In genomic region chr18:9653390-9653789, GRCh38 we compare ENCODE assay signal across 11 cellular contexts. TPM values are rescaled to one million over a fixed set of nuclear protein-coding genes. Genes with fewer than 3 reads are reported as not detected.
DNase-seq lines count a peak whose midpoint lies in the region; ATAC-seq and TF ChIP-seq lines count a peak whose summit lies in the region.
"Had no signal": no experiment of that assay in that cellular context is flagged by ENCODE, and none has a peak within 500 bp of the region (broad histone marks: within the 10 kb centered on the region; RNA-seq: fewer than 3 reads in every experiment).

No MANE protein-coding gene starts in this region.

- H3K36me3 Mint-ChIP-seq in progenitor cell of endocrine pancreas (ENCODE audit: insufficient read depth), result no peaks in the 10 kb centered on the region

- H3K4me3 ChIP-seq in heart left ventricle (no peak overlapping the region), sigmoid colon (no peak overlapping the region), hepatocyte (no peak overlapping the region)

- 41 to 55% (median 46%) methylated on average over 5 of the region's 5 CpGs for WGBS in heart left ventricle, 4 donors
- 64 to 80% methylated on average over 5 of the region's 5 CpGs for WGBS in sigmoid colon, 2 donors
- 84% methylated on average over 5 of the region's 5 CpGs for WGBS in hepatocyte (ENCODE audit: low lambda C conversion rate, missing lambda C conversion rate)

- no peaks in the 10 kb centered on the region for H3K27me3 Mint-ChIP-seq in progenitor cell of endocrine pancreas

- no peaks in the 10 kb centered on the region for H3K9me3 Mint-ChIP-seq in progenitor cell of endocrine pancreas (ENCODE audit: low read depth)

- H3K4me1 ChIP-seq in heart left ventricle (peaks cover 0 to 5% (median 0%) of the 10 kb centered on the region in 12 donors), sigmoid colon (no peaks in the 10 kb centered on the region), hepatocyte (ENCODE audit: insufficient read depth) (no peaks in the 10 kb centered on the region)

- DNase-seq in LHCN-M2 (ENCODE audit: low read depth) (peak; percentile 76), anterior cingulate cortex (lab: John Stamatoyannopoulos, UW) (peak in 47 of 58 donors; percentile 4 to 84 (median 55)), heart left ventricle (peak in 4 of 5 donors; percentile 15 to 55 (median 36)), sigmoid colon (peak; percentile 73), hepatocyte (ENCODE audit: low spot score) (no peak), progenitor cell of endocrine pancreas (ENCODE audit: low spot score, unreplicated experiment) (no peak)
- no peak for DNase-seq in central memory CD4-positive, alpha-beta T cell
- DNase-seq: activated gamma-delta T cell, DND-41, NCI-H510A had no signal

- no peak overlapping the region for H3K4me3 Mint-ChIP-seq in progenitor cell of endocrine pancreas (ENCODE audit: low read depth)

- H3K36me3 ChIP-seq in heart left ventricle, result no peaks in the 10 kb centered on the region
- no peaks in the 10 kb centered on the region for H3K36me3 ChIP-seq in sigmoid colon
- no peaks in the 10 kb centered on the region for H3K36me3 ChIP-seq in hepatocyte (replicated peaks; ENCODE audit: insufficient read depth, low read depth)

- H2AFZ ChIP-seq in hepatocyte, result no peak overlapping the region

- H3K9me2 ChIP-seq in hepatocyte (replicated peaks; ENCODE audit: insufficient read depth), result no peaks in the 10 kb centered on the region

- no peak for TF ChIP-seq EP300 in sigmoid colon (IDR thresholded peaks at IDR 0.05)

- no peak overlapping the region for H3K27ac Mint-ChIP-seq in progenitor cell of endocrine pancreas

- H3K27me3 ChIP-seq in heart left ventricle, result no peaks in the 10 kb centered on the region
- no peaks in the 10 kb centered on the region for H3K27me3 ChIP-seq in sigmoid colon
- no peaks in the 10 kb centered on the region for H3K27me3 ChIP-seq in hepatocyte

- TF ChIP-seq POLR2A in heart left ventricle (IDR thresholded peaks at IDR 0.05), result no peak
- no peak for TF ChIP-seq POLR2A in sigmoid colon (IDR thresholded peaks at IDR 0.05)

- intact Hi-C loops in heart left ventricle (cut with DNase I), result no loop called here
- intact Hi-C loops in sigmoid colon (cut with DNase I), result no loop called here

- H3K4me2 ChIP-seq in hepatocyte, result no peak overlapping the region

- no peak for TF ChIP-seq CTCF in heart left ventricle (IDR thresholded peaks at IDR 0.05)
- no peak for TF ChIP-seq CTCF in sigmoid colon (IDR thresholded peaks at IDR 0.05)
- TF ChIP-seq CTCF in hepatocyte (IDR thresholded peaks at IDR 0.05; ENCODE audit: poor library complexity), result no peak
- no peak for TF ChIP-seq CTCF in progenitor cell of endocrine pancreas (IDR thresholded peaks at IDR 0.05; ENCODE audit: unreplicated experiment)

- H3K79me2 ChIP-seq in hepatocyte, result no peaks in the 10 kb centered on the region

- H3K9me3 ChIP-seq in heart left ventricle, result peaks cover 0 to 3% (median 0%) of the 10 kb centered on the region in 12 donors
- H3K9me3 ChIP-seq in sigmoid colon, result no peaks in the 10 kb centered on the region
- H3K9me3 ChIP-seq in hepatocyte (ENCODE audit: low read depth), result no peaks in the 10 kb centered on the region

- H3K27ac ChIP-seq in heart left ventricle (no peak overlapping the region), sigmoid colon (no peak overlapping the region), hepatocyte (no peak overlapping the region)

- H3K4me1 Mint-ChIP-seq in progenitor cell of endocrine pancreas (ENCODE audit: low read depth), result no peaks in the 10 kb centered on the region

- H4K20me1 ChIP-seq in hepatocyte (ENCODE audit: insufficient read depth, poor library complexity, severe bottlenecking), result no peaks in the 10 kb centered on the region

- ATAC-seq in heart left ventricle (peak in 2 of 4 donors; percentile 41 to 50), GM21526 (IDR thresholded peaks at IDR 0.05; ENCODE audit: low FRiP score, unreplicated experiment) (no peak)

RNA-seq across cellular contexts. Expression of gene PPP4R1, which starts 39.0 kb away (rescaled TPM):
- total RNA-seq in LHCN-M2 (2014; rRNA removed), result 107 and 109 TPM in 2 replicates
- 46.8 TPM for polyA plus RNA-seq in LHCN-M2 (2012)
- 10 to 100 TPM; 39.1 to 81.3 (median 63.8) TPM for total RNA-seq in heart left ventricle
- polyA plus RNA-seq in heart left ventricle, result 10 to 100 TPM; 13.9 to 43.4 TPM
- 100 to 1,000 TPM; 126 to 163 (median 153) TPM for total RNA-seq in sigmoid colon
- 10 to 100 TPM; 29.4 to 33.6 (median 33.3) TPM for polyA plus RNA-seq in sigmoid colon
- 91.0 and 93.6 TPM in 2 replicates for total RNA-seq in hepatocyte
- polyA plus RNA-seq in hepatocyte, result 34.5 and 45.0 TPM in 2 replicates
- total RNA-seq in progenitor cell of endocrine pancreas, result 169 and 180 TPM in 2 replicates

RNA-seq across cellular contexts. Expression of gene RAB31, which starts 54.7 kb away (rescaled TPM):
- 26.2 and 31.3 TPM in 2 replicates for total RNA-seq in LHCN-M2 (2014; rRNA removed)
- polyA plus RNA-seq in LHCN-M2 (2012), result 19.9 TPM
- 10 to 100 TPM in 8 of 9 donors, 1 to 10 TPM in 1; 8.6 to 67.7 (median 15.4) TPM for total RNA-seq in heart left ventricle
- 1 to 10 TPM; 3.2 to 9.4 TPM for polyA plus RNA-seq in heart left ventricle
- total RNA-seq in sigmoid colon, result 10 to 100 TPM; 52.0 to 74.6 (median 65.9) TPM
- 10 to 100 TPM; 16.2 to 22.2 (median 21.8) TPM for polyA plus RNA-seq in sigmoid colon
- total RNA-seq in hepatocyte, result 21.0 and 26.0 TPM in 2 replicates
- 81.8 and 120 TPM in 2 replicates for polyA plus RNA-seq in hepatocyte
- total RNA-seq in progenitor cell of endocrine pancreas, result 2.9 and 5.2 TPM in 2 replicates

Comparison
In these comparisons a context has a peak if more than half of its experiments do, and no peak if none do; other contexts are left out.
1. DNase-seq: peak in LHCN-M2 (single experiment), anterior cingulate cortex (47 of 58), heart left ventricle (4 of 5) and sigmoid colon (single experiment); none in hepatocyte (single experiment), central memory CD4-positive, alpha-beta T cell (single experiment) and progenitor cell of endocrine pancreas (single experiment).